10 cellular contexts compared by ENCODE assay signal in the genomic region with DNA sequence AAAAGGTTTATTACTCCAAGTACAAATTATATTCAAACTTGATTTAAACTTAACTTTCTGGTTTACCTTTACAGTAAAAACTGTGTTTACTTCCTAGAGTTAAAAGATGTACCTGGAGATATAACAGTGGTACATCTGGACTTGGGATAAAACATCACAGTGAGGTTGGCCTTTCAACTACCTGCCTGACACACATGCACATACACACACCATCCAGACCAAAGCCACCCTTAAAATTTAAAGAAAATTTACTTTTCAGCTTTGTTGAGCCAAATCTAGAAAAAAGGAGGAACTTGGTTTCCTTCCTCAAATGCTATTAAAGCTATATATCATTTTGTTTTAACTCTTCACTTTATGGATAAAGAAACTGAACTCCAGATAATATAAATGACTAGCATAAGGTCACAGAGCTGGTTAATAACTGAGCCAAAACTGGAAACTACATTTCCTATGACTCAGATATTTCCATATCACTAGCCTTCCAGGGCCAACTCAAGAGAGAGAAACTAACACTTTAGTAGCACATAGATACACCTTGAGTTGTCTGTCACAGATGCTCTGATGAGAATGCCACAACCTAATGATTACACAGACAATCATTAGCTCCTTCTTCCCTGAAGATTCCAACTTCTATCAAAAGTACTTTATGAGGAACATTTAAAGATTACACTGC. TPM values are rescaled to one million over a fixed set of nuclear protein-coding genes. Genes with fewer than 3 reads are reported as not detected.
DNase-seq lines count a peak whose midpoint lies in the region; ATAC-seq, FAIRE-seq and TF ChIP-seq lines count a peak whose summit lies in the region.
"Had no signal": no experiment of that assay in that cellular context is flagged by ENCODE, and none has a peak within 500 bp of the region (broad histone marks: within the 10 kb centered on the region; RNA-seq: fewer than 3 reads in every experiment).

No MANE protein-coding gene starts in this region.

- TF ChIP-seq CTCF in keratinocyte (optimal IDR thresholded peaks at IDR 0.05 in 1 of 3, IDR thresholded peaks at IDR 0.05 in 1 of 3, conservative IDR thresholded peaks at IDR 0.05 in 1 of 3; ENCODE audit: extremely low read depth in 1 of 3, insufficient read depth in 2 of 3, low read length in 3 of 3) (no peak), GM10266 (IDR thresholded peaks at IDR 0.05; ENCODE audit: control insufficient read depth, insufficient read depth, low read depth, missing control alignments) (no peak), BE2C (IDR thresholded peaks at IDR 0.05; ENCODE audit: low read depth, low read length) (no peak)

- dilution Hi-C loops in keratinocyte (cut with MboI; ENCODE audit: extremely low pct_ligation_motif_present, low sequenced_read_pairs) = no loop called here

- no peak overlapping the region for H3K27ac ChIP-seq in keratinocyte (ENCODE audit: control insufficient read depth, insufficient read depth, low read length)

- H3K27me3 ChIP-seq in keratinocyte (ENCODE audit: control insufficient read depth, extremely low read depth, insufficient read depth, low read length) = no peaks in the 10 kb centered on the region
- H3K27me3 ChIP-seq in BE2C = no peaks in the 10 kb centered on the region

- H3K36me3 ChIP-seq in keratinocyte (ENCODE audit: control insufficient read depth in 2 of 2, extremely low read depth in 1 of 2, insufficient read depth in 2 of 2, low read length in 2 of 2) (no peaks in the 10 kb centered on the region), BE2C (no peaks in the 10 kb centered on the region)

- H3K9me1 ChIP-seq in keratinocyte (ENCODE audit: control insufficient read depth, extremely low read depth, insufficient read depth, low read length) = no peaks in the 10 kb centered on the region

- no peak overlapping the region for H2AFZ ChIP-seq in keratinocyte (ENCODE audit: control insufficient read depth, low read length)

- ATAC-seq in GM18870 (IDR thresholded peaks at IDR 0.05; ENCODE audit: unreplicated experiment) (peak; percentile 97), HG02623 (IDR thresholded peaks at IDR 0.05; ENCODE audit: unreplicated experiment) (peak; percentile 95)

- H3K79me2 ChIP-seq in keratinocyte (ENCODE audit: control insufficient read depth, insufficient read depth, low read length) = peaks cover 23% of the 10 kb centered on the region

- DNase-seq in OCI-M1 (lab: John Stamatoyannopoulos, UW) = peak; percentile 83
- DNase-seq in keratinocyte (ENCODE audit: low read depth, low spot score) = no peak
- DNase-seq in GM10266 (ENCODE audit: extremely low spot score) = no peak
- no peak for DNase-seq in BE2C
- DNase-seq in ureter (ENCODE audit: low spot score) = no peak
- no peak for DNase-seq in NCI-H524 treated with DMSO at 0.1 percent for 48 hours (lab: John Stamatoyannopoulos, UW)
- DNase-seq: activated CD4-positive, alpha-beta T cell treated with anti-CD3 and anti-CD28 coated beads, Interleukin-2, amount 50 U/mL, for 4 hours; immature natural killer cell had no signal

- H3K4me3 ChIP-seq in keratinocyte (ENCODE audit: control insufficient read depth in 2 of 3, extremely low read depth in 1 of 3, insufficient read depth in 2 of 3, low read depth in 1 of 3, low read length in 3 of 3) = no peak overlapping the region
- H3K4me3 ChIP-seq in BE2C (ENCODE audit: low read depth, low read length) = no peak overlapping the region

- H3K4me2 ChIP-seq in keratinocyte (ENCODE audit: control insufficient read depth, extremely low read depth, insufficient read depth, low read depth, low read length) = no peak overlapping the region

- H3K9ac ChIP-seq in keratinocyte (ENCODE audit: control insufficient read depth, extremely low read depth, insufficient read depth, low read length) = no peak overlapping the region

- FAIRE-seq in keratinocyte (lab: Jason Lieb, UNC) = peak; percentile 80

- H4K20me1 ChIP-seq in keratinocyte (ENCODE audit: control insufficient read depth, extremely low read depth, insufficient read depth, low read length) = no peaks in the 10 kb centered on the region

- H3K4me1 ChIP-seq in keratinocyte (ENCODE audit: control insufficient read depth, extremely low read depth, insufficient read depth, low read length) = peaks cover 11% of the 10 kb centered on the region
- H3K4me1 ChIP-seq in BE2C = no peaks in the 10 kb centered on the region

- H3K9me3 ChIP-seq in keratinocyte (ENCODE audit: control insufficient read depth, low read depth, low read length) (no peaks in the 10 kb centered on the region), BE2C (no peaks in the 10 kb centered on the region)

RNA-seq across cellular contexts. Expression of a gene that starts 40.8 kb away (rescaled TPM):
- 22.3 to 52.9 TPM (median 26.8 TPM) in 3 replicates for polyA plus RNA-seq in keratinocyte
- polyA plus RNA-seq in keratinocyte (2011; ENCODE audit: low read depth) = 15.2 TPM
- polyA plus RNA-seq in keratinocyte (2011; cell fraction: cytosol; rRNA removed) = 32.9 and 47.0 TPM in 2 replicates
- 21.0 and 36.4 TPM in 2 replicates for polyA plus RNA-seq in keratinocyte (2011; cell fraction: nucleus; rRNA removed)
- polyA plus RNA-seq in keratinocyte (2012; ENCODE audit: low replicate concordance) = 27.9 and 46.6 TPM in 2 replicates
- 17.6 to 69.5 TPM (median 24.7 TPM) in 3 replicates for polyA minus RNA-seq in keratinocyte
- polyA minus RNA-seq in keratinocyte (2011; cell fraction: cytosol; rRNA and poly(A)+ RNA removed) = 25.7 TPM
- polyA minus RNA-seq in keratinocyte (2011; cell fraction: nucleus; rRNA and poly(A)+ RNA removed) = 32.3 and 60.7 TPM in 2 replicates
- 63.9 TPM for polyA plus RNA-seq in BE2C (2012; ENCODE audit: insufficient read depth, insufficient read length, low read depth)
- 28.1 TPM for total RNA-seq in ureter

RNA-seq across cellular contexts. Expression of a gene that starts 41.2 kb away (rescaled TPM):
- 31.2 to 50.9 TPM (median 35.4 TPM) in 3 replicates for polyA plus RNA-seq in keratinocyte
- 22.8 TPM for polyA plus RNA-seq in keratinocyte (2011; ENCODE audit: low read depth)
- polyA plus RNA-seq in keratinocyte (2011; cell fraction: cytosol; rRNA removed) = 25.3 and 56.3 TPM in 2 replicates
- 41.4 and 61.0 TPM in 2 replicates for polyA plus RNA-seq in keratinocyte (2011; cell fraction: nucleus; rRNA removed)
- 28.7 and 38.5 TPM in 2 replicates for polyA plus RNA-seq in keratinocyte (2012; ENCODE audit: low replicate concordance)
- polyA minus RNA-seq in keratinocyte = 2.0 to 34.6 TPM (median 14.2 TPM) in 3 replicates
- 26.9 TPM for polyA minus RNA-seq in keratinocyte (2011; cell fraction: cytosol; rRNA and poly(A)+ RNA removed)
- polyA minus RNA-seq in keratinocyte (2011; cell fraction: nucleus; rRNA and poly(A)+ RNA removed) = 22.9 and 45.1 TPM in 2 replicates
- polyA plus RNA-seq in BE2C (2012; ENCODE audit: insufficient read depth, insufficient read length, low read depth) = 18.6 TPM
- total RNA-seq in ureter = 32.0 TPM
